1 cellular context compared by ENCODE assay signal in the genomic region with DNA sequence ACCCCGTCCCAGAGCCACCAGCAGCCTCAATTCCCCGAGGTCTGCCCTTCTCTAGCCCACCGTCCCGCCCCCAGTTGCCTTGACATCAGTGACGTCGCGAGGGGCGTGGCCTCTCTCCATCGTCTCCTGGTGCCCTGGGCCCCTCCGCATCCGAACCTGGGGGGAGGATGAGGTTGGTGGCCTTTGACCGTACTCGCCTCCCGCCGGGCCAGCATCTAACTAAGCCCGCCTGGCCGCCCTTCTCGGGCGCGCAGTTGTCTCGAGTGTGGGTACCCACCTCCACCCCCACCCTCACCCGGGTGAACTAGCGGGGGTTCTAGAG.
TF ChIP-seq lines count a peak whose summit lies in the region.

No MANE protein-coding gene starts in this region.

TF ChIP-seq in HCT116, 20 proteins besides CTCF, POLR2A, EP300 and RAD21 (continued from another document):
- TF ChIP-seq, protein P1, sequence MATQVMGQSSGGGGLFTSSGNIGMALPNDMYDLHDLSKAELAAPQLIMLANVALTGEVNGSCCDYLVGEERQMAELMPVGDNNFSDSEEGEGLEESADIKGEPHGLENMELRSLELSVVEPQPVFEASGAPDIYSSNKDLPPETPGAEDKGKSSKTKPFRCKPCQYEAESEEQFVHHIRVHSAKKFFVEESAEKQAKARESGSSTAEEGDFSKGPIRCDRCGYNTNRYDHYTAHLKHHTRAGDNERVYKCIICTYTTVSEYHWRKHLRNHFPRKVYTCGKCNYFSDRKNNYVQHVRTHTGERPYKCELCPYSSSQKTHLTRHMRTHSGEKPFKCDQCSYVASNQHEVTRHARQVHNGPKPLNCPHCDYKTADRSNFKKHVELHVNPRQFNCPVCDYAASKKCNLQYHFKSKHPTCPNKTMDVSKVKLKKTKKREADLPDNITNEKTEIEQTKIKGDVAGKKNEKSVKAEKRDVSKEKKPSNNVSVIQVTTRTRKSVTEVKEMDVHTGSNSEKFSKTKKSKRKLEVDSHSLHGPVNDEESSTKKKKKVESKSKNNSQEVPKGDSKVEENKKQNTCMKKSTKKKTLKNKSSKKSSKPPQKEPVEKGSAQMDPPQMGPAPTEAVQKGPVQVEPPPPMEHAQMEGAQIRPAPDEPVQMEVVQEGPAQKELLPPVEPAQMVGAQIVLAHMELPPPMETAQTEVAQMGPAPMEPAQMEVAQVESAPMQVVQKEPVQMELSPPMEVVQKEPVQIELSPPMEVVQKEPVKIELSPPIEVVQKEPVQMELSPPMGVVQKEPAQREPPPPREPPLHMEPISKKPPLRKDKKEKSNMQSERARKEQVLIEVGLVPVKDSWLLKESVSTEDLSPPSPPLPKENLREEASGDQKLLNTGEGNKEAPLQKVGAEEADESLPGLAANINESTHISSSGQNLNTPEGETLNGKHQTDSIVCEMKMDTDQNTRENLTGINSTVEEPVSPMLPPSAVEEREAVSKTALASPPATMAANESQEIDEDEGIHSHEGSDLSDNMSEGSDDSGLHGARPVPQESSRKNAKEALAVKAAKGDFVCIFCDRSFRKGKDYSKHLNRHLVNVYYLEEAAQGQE (IDR thresholded peaks at IDR 0.05; ENCODE audit: low read depth) = no peak
- TF ChIP-seq EZH2 (IDR thresholded peaks at IDR 0.05) (no peak), EZH2phosphoT487 (IDR thresholded peaks at IDR 0.05; ENCODE audit: borderline replicate concordance) (no peak), EGR1 (IDR thresholded peaks at IDR 0.05; ENCODE audit: low read depth) (no peak), ELF1 (IDR thresholded peaks at IDR 0.05; ENCODE audit: borderline replicate concordance, low read depth) (no peak), JUND (IDR thresholded peaks at IDR 0.05) (no peak), ZNF274 (IDR thresholded peaks at IDR 0.05; ENCODE audit: low read depth, low read length) (no peak), SIN3A (IDR thresholded peaks at IDR 0.05; ENCODE audit: low read depth) (no peak), YY1 (IDR thresholded peaks at IDR 0.05; ENCODE audit: extremely low read depth, insufficient replicate concordance, low read depth, low read length) (no peak), POLR2AphosphoS5 (IDR thresholded peaks at IDR 0.05; ENCODE audit: low read depth, low read length) (no peak)
- TF ChIP-seq, protein P2, sequence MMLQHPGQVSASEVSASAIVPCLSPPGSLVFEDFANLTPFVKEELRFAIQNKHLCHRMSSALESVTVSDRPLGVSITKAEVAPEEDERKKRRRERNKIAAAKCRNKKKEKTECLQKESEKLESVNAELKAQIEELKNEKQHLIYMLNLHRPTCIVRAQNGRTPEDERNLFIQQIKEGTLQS (IDR thresholded peaks at IDR 0.05) = no peak
